Comparison of ENCODE assay signal across 8 cellular contexts in genomic region chr5:95858661-95859326, GRCh38. TPM values are rescaled to one million over a fixed set of nuclear protein-coding genes. Genes with fewer than 3 reads are reported as not detected.
DNase-seq lines count a peak whose midpoint lies in the region; ATAC-seq and TF ChIP-seq lines count a peak whose summit lies in the region.

No MANE protein-coding gene starts in this region.

- peak; percentile 94 for ATAC-seq in HG03439 (IDR thresholded peaks at IDR 0.05; ENCODE audit: unreplicated experiment)

- DNase-seq in BE2C, result peak; percentile 93
- peak; percentile 95 for DNase-seq in GM19240 (ENCODE audit: insufficient read length, low spot score)
- peak; percentile 76 to 87 for DNase-seq in NCI-H526 (lab: John Stamatoyannopoulos, UW)
- peak; percentile 90 for DNase-seq in activated CD4-positive, alpha-beta T cell treated with anti-CD3 and anti-CD28 coated beads, Interleukin-2, amount 10 ng/mL, durations not matched to agents 7 days and 5 days
- peak; percentile 99 for DNase-seq in coronary artery (ENCODE audit: low spot score)
- DNase-seq in left kidney (ENCODE audit: low read depth, low spot score), result peak; percentile 93
- peak; percentile 94 for DNase-seq in stimulated activated CD4-positive, alpha-beta T cell treated with anti-CD3 and anti-CD28 coated beads, Interleukin-2, amount 100 ng/mL, for 24 hours

- POLR2A ChIA-PET in activated CD4-positive, alpha-beta T cell treated with anti-CD3 and anti-CD28 coated beads, Interleukin-2, amount 10 ng/mL, durations not matched to agents 7 days and 5 days (lab: Charles Lee), result no interaction called here

- H3K36me3 Mint-ChIP-seq in activated CD4-positive, alpha-beta T cell treated with anti-CD3 and anti-CD28 coated beads, Interleukin-2, amount 10 ng/mL, durations not matched to agents 7 days and 5 days (ENCODE audit: low read depth), result no peaks in the 10 kb centered on the region

- no peaks in the 10 kb centered on the region for H3K27me3 Mint-ChIP-seq in activated CD4-positive, alpha-beta T cell treated with anti-CD3 and anti-CD28 coated beads, Interleukin-2, amount 10 ng/mL, durations not matched to agents 7 days and 5 days

- no peaks in the 10 kb centered on the region for H3K36me3 ChIP-seq in BE2C

- CTCF ChIA-PET in activated CD4-positive, alpha-beta T cell treated with anti-CD3 and anti-CD28 coated beads, Interleukin-2, amount 10 ng/mL, durations not matched to agents 7 days and 5 days (lab: Charles Lee), result interaction anchor here (0.6 to 2.5 kb wide), 17 partner anchors 10 to 484 kb away, joined by 3 to 14 read pairs (median 3); no protein-coding TSS in a partner anchor

- TF ChIP-seq CTCF in BE2C (IDR thresholded peaks at IDR 0.05; ENCODE audit: low read depth, low read length) (peak; percentile 96), coronary artery (IDR thresholded peaks at IDR 0.05) (peak; percentile 99)

- no peaks in the 10 kb centered on the region for H3K27me3 ChIP-seq in BE2C

- peak overlapping the region; percentile 38 for H3K4me3 Mint-ChIP-seq in activated CD4-positive, alpha-beta T cell treated with anti-CD3 and anti-CD28 coated beads, Interleukin-2, amount 10 ng/mL, durations not matched to agents 7 days and 5 days

- H3K4me1 Mint-ChIP-seq in activated CD4-positive, alpha-beta T cell treated with anti-CD3 and anti-CD28 coated beads, Interleukin-2, amount 10 ng/mL, durations not matched to agents 7 days and 5 days, result peaks cover 50% of the 10 kb centered on the region

- H3K9me3 Mint-ChIP-seq in activated CD4-positive, alpha-beta T cell treated with anti-CD3 and anti-CD28 coated beads, Interleukin-2, amount 10 ng/mL, durations not matched to agents 7 days and 5 days, result no peaks in the 10 kb centered on the region

- 0 out of 2 replicates have a peak, but pooled peaks cover 6% of the 10 kb centered on the region for H3K4me1 ChIP-seq in BE2C

- H3K4me3 ChIP-seq in BE2C (ENCODE audit: low read depth, low read length) (peak overlapping the region; percentile 42), coronary artery (peak overlapping the region; percentile 57)

- peak overlapping the region; percentile 87 to 92 for H3K27ac ChIP-seq in coronary artery

- H3K27ac Mint-ChIP-seq in activated CD4-positive, alpha-beta T cell treated with anti-CD3 and anti-CD28 coated beads, Interleukin-2, amount 10 ng/mL, durations not matched to agents 7 days and 5 days, result peak overlapping the region; percentile 52

- no peaks in the 10 kb centered on the region for H3K9me3 ChIP-seq in BE2C

RNA-seq across cellular contexts. Expression of gene GLRX, which starts 36.3 kb away (rescaled TPM):
- polyA plus RNA-seq in BE2C (2012; ENCODE audit: insufficient read depth, insufficient read length, low read depth), result 41.7 TPM
- 10 to 100 TPM; 60.2 to 61.1 TPM for total RNA-seq in activated CD4-positive, alpha-beta T cell treated with anti-CD3 and anti-CD28 coated beads, Interleukin-2, amount 10 ng/mL, durations not matched to agents 7 days and 5 days

Comparison
In these comparisons a context has a peak if more than half of its experiments do, and no peak if none do; other contexts are left out.
1. Peak in every context shown above with its lines: DNase-seq, ATAC-seq, H3K4me3 ChIP-seq and H3K27ac ChIP-seq.